In genomic region chr9:95131023-95131943, GRCh38 we compare ENCODE assay signal across 8 cellular contexts.
DNase-seq lines count a peak whose midpoint lies in the region; ATAC-seq and TF ChIP-seq lines count a peak whose summit lies in the region.

No MANE protein-coding gene starts in this region.

- peak; percentile 55 for ATAC-seq in SK-N-SH treated with all-trans-retinoic acid at 6 μM for 48 hours
- no peak for ATAC-seq in GM19351 (IDR thresholded peaks at IDR 0.05; ENCODE audit: unreplicated experiment)
- ATAC-seq in HG03159 (IDR thresholded peaks at IDR 0.05; ENCODE audit: unreplicated experiment) = no peak

- H3K27ac ChIP-seq in adrenal gland = peak overlapping the region in 1 of 5 donors; percentile 2
- no peak overlapping the region for H3K27ac ChIP-seq in right atrium auricular region

- DNase-seq in EH (ENCODE audit: low read depth) (peak; percentile 73), adrenal gland (peak; percentile 63 to 89 (median 73)), right atrium auricular region (ENCODE audit: low spot score) (peak; percentile 78), renal cortical epithelial cell (ENCODE audit: low read depth) (peak; percentile 53)

- H2AFZ ChIP-seq in Loucy (ENCODE audit: low read length) = no peak overlapping the region

- H3K4me1 ChIP-seq in Loucy (ENCODE audit: insufficient read depth, low read length, poor library complexity, severe bottlenecking) (no peaks in the 10 kb centered on the region), adrenal gland (replicated peaks in 1 of 2) (peaks cover 4 to 12% of the 10 kb centered on the region in 2 donors), right atrium auricular region (peaks cover 0 to 11% of the 10 kb centered on the region in 2 donors)

- H3K4me3 ChIP-seq in Loucy (ENCODE audit: low read length, poor library complexity, severe bottlenecking) (no peak overlapping the region), adrenal gland (no peak overlapping the region), right atrium auricular region (no peak overlapping the region)

- intact Hi-C loops in adrenal gland (cut with DNase I) = loop anchor here in 1 of 2 donors (5.0 kb wide), 1 partner anchor 444 kb away; no protein-coding TSS in a partner anchor

- H4K20me1 ChIP-seq in Loucy (ENCODE audit: insufficient read depth, low read length, poor library complexity, severe bottlenecking) = no peaks in the 10 kb centered on the region

- H3K4me2 ChIP-seq in Loucy (ENCODE audit: low read depth, low read length, poor library complexity, severe bottlenecking) = no peak overlapping the region

- TF ChIP-seq POLR2A in adrenal gland (IDR thresholded peaks at IDR 0.05) = no peak

- no peaks in the 10 kb centered on the region for H3K36me3 ChIP-seq in Loucy (ENCODE audit: insufficient read depth, low read length)
- H3K36me3 ChIP-seq in adrenal gland (replicated peaks in 1 of 2) = no peaks in the 10 kb centered on the region
- no peaks in the 10 kb centered on the region for H3K36me3 ChIP-seq in right atrium auricular region

- H3K9ac ChIP-seq in Loucy (ENCODE audit: low read depth, low read length, poor library complexity, severe bottlenecking) = no peak overlapping the region

- H3K9me3 ChIP-seq in Loucy (ENCODE audit: insufficient read depth, low read depth, low read length) (no peaks in the 10 kb centered on the region), adrenal gland (replicated peaks in 1 of 3) (no peaks in the 10 kb centered on the region), right atrium auricular region (no peaks in the 10 kb centered on the region)

- TF ChIP-seq CTCF in Loucy (conservative IDR thresholded peaks at IDR 0.05; ENCODE audit: low read length) (peak; percentile 93), adrenal gland (IDR thresholded peaks at IDR 0.05) (peak; percentile 68 to 85 (median 82)), right atrium auricular region (IDR thresholded peaks at IDR 0.05) (peak; percentile 84 to 89)

- H3K27me3 ChIP-seq in Loucy (ENCODE audit: insufficient read depth, low read length, poor library complexity, severe bottlenecking) = no peaks in the 10 kb centered on the region
- H3K27me3 ChIP-seq in adrenal gland = no peaks in the 10 kb centered on the region
- H3K27me3 ChIP-seq in right atrium auricular region = no peaks in the 10 kb centered on the region

- no peaks in the 10 kb centered on the region for H3F3A ChIP-seq in Loucy (ENCODE audit: low read depth)

- H3K79me2 ChIP-seq in Loucy (ENCODE audit: insufficient read depth, low read length) = no peaks in the 10 kb centered on the region

- no peaks in the 10 kb centered on the region for H3K9me2 ChIP-seq in Loucy (replicated peaks; ENCODE audit: low read depth, low read length)

- 27 to 36% (median 31%) methylated on average over 7 of the region's 7 CpGs for WGBS in adrenal gland, 4 donors

TF ChIP-seq in SK-N-SH treated with all-trans-retinoic acid at 6 μM for 48 hours, 23 proteins besides CTCF, POLR2A, EP300 and RAD21:
- peak; percentile 60; the same call in 1 of the 2 replicates for TF ChIP-seq TCF4 (CRISPR knock-in tag; IDR thresholded peaks at IDR 0.05; ENCODE audit: borderline replicate concordance)
- no peak for TF ChIP-seq ZC3H10 (CRISPR knock-in tag; IDR thresholded peaks at IDR 0.05)
- 0 out of 2 replicates have a peak, but pooled peaks have one; percentile 9 for TF ChIP-seq ZNF8 (CRISPR knock-in tag; IDR thresholded peaks at IDR 0.05)
- no peak for TF ChIP-seq PATZ1 (CRISPR knock-in tag; IDR thresholded peaks at IDR 0.05; ENCODE audit: borderline replicate concordance)
- TF ChIP-seq OSR1 (CRISPR knock-in tag; IDR thresholded peaks at IDR 0.05) = no peak
- no peak for TF ChIP-seq SNAI2 (CRISPR knock-in tag; IDR thresholded peaks at IDR 0.05)
- 0 out of 2 replicates have a peak, but pooled peaks have one; percentile 34 for TF ChIP-seq ZNF565 (CRISPR knock-in tag; conservative IDR thresholded peaks at IDR 0.05; ENCODE audit: low read depth)
- TF ChIP-seq TOX (CRISPR knock-in tag; IDR thresholded peaks at IDR 0.05; ENCODE audit: borderline replicate concordance) = no peak
